In genomic region chr12:53782093-53782703, GRCh38 we compare ENCODE assay signal across 25 cellular contexts. TPM values are rescaled to one million over a fixed set of nuclear protein-coding genes. Genes with fewer than 3 reads are reported as not detected.
DNase-seq lines count a peak whose midpoint lies in the region; ATAC-seq and TF ChIP-seq lines count a peak whose summit lies in the region.
"Had no signal": no experiment of that assay in that cellular context is flagged by ENCODE, and none has a peak within 500 bp of the region (broad histone marks: within the 10 kb centered on the region; RNA-seq: fewer than 3 reads in every experiment).

No MANE protein-coding gene starts in this region.

- CTCF ChIA-PET in MCF 10A (lab: Yijun Ruan, JAX) = interaction anchor here (0.5 to 5.0 kb wide), 16 partner anchors 8 to 448 kb away, joined by 3 to 20 read pairs (median 3); partner anchors contain the start of genes ATP5MC2 and HOTAIR
- CTCF ChIA-PET in mammary epithelial cell (lab: Charles Lee; ENCODE audit: low non-redundant PET) = interaction anchor here (0.7 kb wide), 1 partner anchor 125 kb away, joined by 3 read pairs; no protein-coding TSS in a partner anchor

- ATAC-seq in HG03378 (IDR thresholded peaks at IDR 0.05; ENCODE audit: unreplicated experiment) (no peak), GM21619 (IDR thresholded peaks at IDR 0.05; ENCODE audit: unreplicated experiment) (no peak), HG02571 (IDR thresholded peaks at IDR 0.05; ENCODE audit: unreplicated experiment) (no peak)
- ATAC-seq: A549, SK-N-SH treated with all-trans-retinoic acid at 6 μM for 48 hours, T-cell had no signal

- H3K79me2 ChIP-seq in mammary epithelial cell (ENCODE audit: insufficient read depth, low read length) = no peaks in the 10 kb centered on the region

- H3K4me2 ChIP-seq in mammary epithelial cell (ENCODE audit: insufficient read depth, low read depth, low read length) = no peak overlapping the region
- H3K4me2 ChIP-seq: A549, PC-9 had no signal

- H3K27me3 ChIP-seq in mammary epithelial cell (ENCODE audit: insufficient read depth, low read length) = no peaks in the 10 kb centered on the region

- WGBS in mammary epithelial cell (ENCODE audit: low coverage, missing lambda C conversion rate) = 87% methylated on average over 8 of the region's 8 CpGs

- intact Hi-C loops in MCF 10A (cut with micrococcal nuclease) (no loop called here), mammary epithelial cell (cut with micrococcal nuclease) (no loop called here)

- no peaks in the 10 kb centered on the region for H3K27me3 Mint-ChIP-seq in MCF 10A (ENCODE audit: insufficient read depth, unreplicated experiment)

- H3K4me3 ChIP-seq in mammary epithelial cell (replicated peaks in 1 of 3; ENCODE audit: insufficient read depth in 1 of 3, low read depth in 2 of 3, low read length in 3 of 3) = no peak overlapping the region
- H3K4me3 ChIP-seq in epithelial cell of esophagus (ENCODE audit: low read length) = no peak overlapping the region
- H3K4me3 ChIP-seq: A549, GM23248, PC-9 had no signal

- dilution Hi-C loops in mammary epithelial cell (cut with HindIII; ENCODE audit: low sequenced_read_pairs) = no loop called here

- no peak for TF ChIP-seq CTCF in MCF 10A (IDR thresholded peaks at IDR 0.05; ENCODE audit: unreplicated experiment)
- TF ChIP-seq CTCF in mammary epithelial cell (conservative IDR thresholded peaks at IDR 0.05 in 1 of 2, IDR thresholded peaks at IDR 0.05 in 1 of 2; ENCODE audit: extremely low read depth in 1 of 2, insufficient read depth in 1 of 2, low read depth in 1 of 2, low read length in 2 of 2) = no peak
- TF ChIP-seq CTCF in epithelial cell of esophagus (IDR thresholded peaks at IDR 0.05; ENCODE audit: insufficient read depth, low read depth, low read length, missing control alignments) = no peak

- no peaks in the 10 kb centered on the region for H4K20me1 ChIP-seq in mammary epithelial cell (ENCODE audit: insufficient read depth, low read length)

- in situ Hi-C loops in mammary epithelial cell (cut with MboI; ENCODE audit: low sequenced_read_pairs in 2 of 2) = no loop called here

- no peak overlapping the region for H2AFZ ChIP-seq in mammary epithelial cell (ENCODE audit: low read depth, low read length)
- H2AFZ ChIP-seq: GM23248, PC-9 had no signal

- POLR2A ChIA-PET in MCF 10A (lab: Yijun Ruan, JAX) = interaction anchor here (0.7 to 2.5 kb wide), 11 partner anchors 13 to 300 kb away, joined by 3 to 9 read pairs (median 3); partner anchors contain the start of gene CALCOCO1

- no TSS peak for BruUV-seq in MCF 10A (replicated peaks; lab: Mats Ljungman, UMichigan)
- BruUV-seq in mammary epithelial cell (replicated peaks; lab: Mats Ljungman, UMichigan) = no TSS peak

- peak overlapping the region; percentile 20 for H3K27ac Mint-ChIP-seq in MCF 10A (ENCODE audit: low read depth, unreplicated experiment)
- H3K27ac Mint-ChIP-seq: CD4-positive, CD25-positive, alpha-beta regulatory T cell; IgD-negative memory B cell; T-cell; T-helper 2 cell treated with Interferon-gamma antibody and Interleukin-4, amounts not matched to agents 5 μg/mL and 100 μg/mL, for 36 hours had no signal

- no peak overlapping the region for H3K27ac ChIP-seq in mammary epithelial cell (ENCODE audit: insufficient read depth, low read depth, low read length)
- H3K27ac ChIP-seq: A549, GM23248, PC-9, RWPE1 had no signal

- H3K4me3 Mint-ChIP-seq in MCF 10A (ENCODE audit: unreplicated experiment) = no peak overlapping the region
- H3K4me3 Mint-ChIP-seq: CD4-positive, CD25-positive, alpha-beta regulatory T cell; IgD-negative memory B cell; T-cell; T-helper 2 cell treated with Interferon-gamma antibody and Interleukin-4, amounts not matched to agents 5 μg/mL and 100 μg/mL, for 36 hours had no signal

- H3K36me3 ChIP-seq in mammary epithelial cell (ENCODE audit: insufficient read depth, low read length) = no peaks in the 10 kb centered on the region

- H3K9ac ChIP-seq in mammary epithelial cell (ENCODE audit: insufficient read depth, low read length) = no peak overlapping the region
- H3K9ac ChIP-seq: GM23248 had no signal

- no peaks in the 10 kb centered on the region for H3K36me3 Mint-ChIP-seq in MCF 10A (ENCODE audit: insufficient read depth, unreplicated experiment)
- H3K36me3 Mint-ChIP-seq: CD4-positive, CD25-positive, alpha-beta regulatory T cell; T-cell had no signal

- H3K4me1 Mint-ChIP-seq in MCF 10A (ENCODE audit: insufficient read depth, unreplicated experiment) = peaks cover 14% of the 10 kb centered on the region
- H3K4me1 Mint-ChIP-seq: CD4-positive, CD25-positive, alpha-beta regulatory T cell; IgD-negative memory B cell; T-cell had no signal

- no peaks in the 10 kb centered on the region for H3K9me3 Mint-ChIP-seq in MCF 10A (ENCODE audit: unreplicated experiment)
- H3K9me3 Mint-ChIP-seq: T-cell; T-helper 2 cell treated with Interferon-gamma antibody and Interleukin-4, amounts not matched to agents 5 μg/mL and 100 μg/mL, for 36 hours had no signal

- DNase-seq in MCF 10A (ENCODE audit: unreplicated experiment) (peak; percentile 30), mammary epithelial cell (no peak), NOMO-1 treated with DMSO at 0.1 percent for 48 hours (lab: John Stamatoyannopoulos, UW; ENCODE audit: unreplicated experiment) (peak; percentile 58), epithelial cell of esophagus (ENCODE audit: low read depth) (peak; percentile 30)
- DNase-seq: CD4-positive, CD25-positive, alpha-beta regulatory T cell; DMS79; GM23248; HCEC 1CT; Karpas-422; NCI-H1092; NCI-H146; NCI-H2081 treated with DMSO at 0.1 percent for 48 hours; PC-9; SIG-M5; T-cell had no signal

- H3K4me1 ChIP-seq in mammary epithelial cell (ENCODE audit: insufficient read depth, low read length) = peaks cover 9% of the 10 kb centered on the region
- H3K4me1 ChIP-seq: A549 had no signal

- H3K9me3 ChIP-seq in mammary epithelial cell (replicated peaks; ENCODE audit: insufficient read depth, low read length) = no peaks in the 10 kb centered on the region
- H3K9me3 ChIP-seq: A549 had no signal

RNA-seq across cellular contexts. Expression of gene CISTR, which starts 30.4 kb away (rescaled TPM):
- total RNA-seq in MCF 10A (2022) (not detected in 2 replicates), mammary epithelial cell (not detected)
- polyA plus RNA-seq in mammary epithelial cell = not detected
- polyA minus RNA-seq in mammary epithelial cell = not detected
- total RNA-seq: CD4-positive, CD25-positive, alpha-beta regulatory T cell; GM23248; M059J; PC-9; T-cell had no signal
- polyA plus RNA-seq: A549; BJ; CD4-positive, CD25-positive, alpha-beta regulatory T cell; GM23248; IgD-negative memory B cell had no signal

RNA-seq across cellular contexts. Expression of gene CALCOCO1, which starts 54.9 kb away (rescaled TPM):
- total RNA-seq in MCF 10A (2022) (49.4 and 74.6 TPM in 2 replicates), mammary epithelial cell (100 to 1,000 TPM in 1 of 2 donors, 10 to 100 TPM in 1; 61.1 to 127 TPM)
- 48.3 TPM for polyA plus RNA-seq in mammary epithelial cell
- 8.5 TPM for polyA minus RNA-seq in mammary epithelial cell
